In the genomic region with DNA sequence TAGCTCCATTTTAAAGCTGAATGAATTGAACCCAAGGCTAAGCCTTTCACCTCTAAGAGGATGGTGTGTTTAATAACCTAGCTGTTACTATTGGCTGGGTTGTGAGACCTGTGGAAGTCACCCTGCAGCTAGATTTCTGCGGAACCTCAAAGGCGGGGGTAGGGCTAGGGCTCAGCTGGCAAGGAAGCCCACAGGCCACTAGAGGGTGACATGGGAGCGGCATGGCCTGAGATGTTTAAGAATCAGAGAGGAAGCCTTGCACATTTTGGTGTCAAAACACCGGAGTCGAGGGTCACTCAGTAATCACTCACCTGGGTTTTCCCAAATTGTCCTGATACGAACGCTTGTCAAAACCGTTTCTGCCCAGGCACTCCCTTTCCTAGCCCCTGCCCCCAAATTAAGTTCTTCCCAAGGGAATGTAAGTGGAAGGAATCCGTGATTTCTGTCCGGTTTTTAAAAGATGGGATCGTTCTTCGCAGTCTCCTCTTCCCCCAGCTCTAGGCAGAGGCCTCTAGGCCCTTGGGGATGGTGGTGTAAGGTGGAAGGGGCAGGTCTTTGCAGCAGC, we compare ENCODE assay signal across 1 cellular context.
TF ChIP-seq lines count a peak whose summit lies in the region.

No MANE protein-coding gene starts in this region.

TF ChIP-seq in HEK293, 187 proteins besides CTCF, POLR2A, EP300 and RAD21 (continued from another document):
- TF ChIP-seq, protein P1, sequence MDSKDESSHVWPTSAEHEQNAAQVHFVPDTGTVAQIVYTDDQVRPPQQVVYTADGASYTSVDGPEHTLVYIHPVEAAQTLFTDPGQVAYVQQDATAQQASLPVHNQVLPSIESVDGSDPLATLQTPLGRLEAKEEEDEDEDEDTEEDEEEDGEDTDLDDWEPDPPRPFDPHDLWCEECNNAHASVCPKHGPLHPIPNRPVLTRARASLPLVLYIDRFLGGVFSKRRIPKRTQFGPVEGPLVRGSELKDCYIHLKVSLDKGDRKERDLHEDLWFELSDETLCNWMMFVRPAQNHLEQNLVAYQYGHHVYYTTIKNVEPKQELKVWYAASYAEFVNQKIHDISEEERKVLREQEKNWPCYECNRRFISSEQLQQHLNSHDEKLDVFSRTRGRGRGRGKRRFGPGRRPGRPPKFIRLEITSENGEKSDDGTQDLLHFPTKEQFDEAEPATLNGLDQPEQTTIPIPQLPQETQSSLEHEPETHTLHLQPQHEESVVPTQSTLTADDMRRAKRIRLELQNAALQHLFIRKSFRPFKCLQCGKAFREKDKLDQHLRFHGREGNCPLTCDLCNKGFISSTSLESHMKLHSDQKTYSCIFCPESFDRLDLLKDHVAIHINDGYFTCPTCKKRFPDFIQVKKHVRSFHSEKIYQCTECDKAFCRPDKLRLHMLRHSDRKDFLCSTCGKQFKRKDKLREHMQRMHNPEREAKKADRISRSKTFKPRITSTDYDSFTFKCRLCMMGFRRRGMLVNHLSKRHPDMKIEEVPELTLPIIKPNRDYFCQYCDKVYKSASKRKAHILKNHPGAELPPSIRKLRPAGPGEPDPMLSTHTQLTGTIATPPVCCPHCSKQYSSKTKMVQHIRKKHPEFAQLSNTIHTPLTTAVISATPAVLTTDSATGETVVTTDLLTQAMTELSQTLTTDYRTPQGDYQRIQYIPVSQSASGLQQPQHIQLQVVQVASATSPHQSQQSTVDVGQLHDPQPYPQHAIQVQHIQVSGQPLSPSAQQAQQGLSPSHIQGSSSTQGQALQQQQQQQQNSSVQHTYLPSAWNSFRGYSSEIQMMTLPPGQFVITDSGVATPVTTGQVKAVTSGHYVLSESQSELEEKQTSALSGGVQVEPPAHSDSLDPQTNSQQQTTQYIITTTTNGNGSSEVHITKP (tag by site-specific recombination; IDR thresholded peaks at IDR 0.05), result peak; percentile 22; the same call in 1 of the 2 replicates
- TF ChIP-seq YY1 (tag by site-specific recombination; IDR thresholded peaks at IDR 0.05), result no peak
